ENCODE assay signal across 8 cellular contexts in genomic region chr12:58915634-58916033, GRCh38. TPM values are rescaled to one million over a fixed set of nuclear protein-coding genes. Genes with fewer than 3 reads are reported as not detected.
DNase-seq lines count a peak whose midpoint lies in the region; ATAC-seq, FAIRE-seq and TF ChIP-seq lines count a peak whose summit lies in the region.

No MANE protein-coding gene starts in this region.

- H3K27me3 ChIP-seq in Peyer's patch (no peaks in the 10 kb centered on the region), prostate gland (replicated peaks; ENCODE audit: insufficient read depth) (no peaks in the 10 kb centered on the region)

- H3K9me3 ChIP-seq in Peyer's patch (no peaks in the 10 kb centered on the region), prostate gland (no peaks in the 10 kb centered on the region)

- TF ChIP-seq CTCF in Peyer's patch (IDR thresholded peaks at IDR 0.05), result no peak
- TF ChIP-seq CTCF in foreskin fibroblast (IDR thresholded peaks at IDR 0.05; ENCODE audit: low read depth, low read length), result no peak
- no peak for TF ChIP-seq CTCF in prostate gland (IDR thresholded peaks at IDR 0.05)

- DNase-seq in ELF-1 (ENCODE audit: low read depth, low spot score) (peak; percentile 31), Peyer's patch (peak in 1 of 3 donors; percentile 56), foreskin fibroblast (peak; percentile 62 to 86), prostate gland (ENCODE audit: low spot score) (peak; percentile 52), GM12892 (ENCODE audit: insufficient read length) (no peak), frontal cortex (ENCODE audit: low spot score in 2 of 2) (no peak)

- H3K4me3 ChIP-seq in Peyer's patch (peak overlapping the region in 2 of 4 donors; percentile 7 to 83), foreskin fibroblast (ENCODE audit: low read depth in 1 of 2, low read length in 2 of 2) (peak overlapping the region; percentile 37 to 69), prostate gland (no peak overlapping the region)

- TF ChIP-seq POLR2A in Peyer's patch (IDR thresholded peaks at IDR 0.05) (no peak), prostate gland (IDR thresholded peaks at IDR 0.05) (no peak), GM12892 (IDR thresholded peaks at IDR 0.05; ENCODE audit: low read depth, low read length) (no peak)

- H3K36me3 ChIP-seq in Peyer's patch (peaks cover 0 to 14% (median 0%) of the 10 kb centered on the region in 3 donors), prostate gland (no peaks in the 10 kb centered on the region)

- no peak for ATAC-seq in HG03196 (IDR thresholded peaks at IDR 0.05; ENCODE audit: unreplicated experiment)
- ATAC-seq in GM19351 (IDR thresholded peaks at IDR 0.05; ENCODE audit: unreplicated experiment), result no peak

- intact Hi-C loops in prostate gland (cut with DNase I), result loop anchor here (10.0 kb wide), 3 partner anchors 169 to 381 kb away; no protein-coding TSS in a partner anchor

- FAIRE-seq in GM12892 (lab: Jason Lieb, UNC), result no peak
- no peak for FAIRE-seq in frontal cortex (lab: Jason Lieb, UNC)

- WGBS in prostate gland, result 15% methylated on average over 4 of the region's 4 CpGs

- H3K4me1 ChIP-seq in Peyer's patch (peaks cover 0 to 16% (median 0%) of the 10 kb centered on the region in 4 donors), prostate gland (replicated peaks) (peaks cover 1% of the 10 kb centered on the region)

- H3K27ac ChIP-seq in Peyer's patch (peak overlapping the region in 3 of 4 donors; percentile 41 to 98 (median 89)), prostate gland (peak overlapping the region; percentile 33 to 89)

RNA-seq across cellular contexts. Expression of gene LRIG3, which starts 4.7 kb away (rescaled TPM):
- total RNA-seq in Peyer's patch (100 to 1,000 TPM in 1 of 4 donors, 10 to 100 TPM in 3; 56.9 to 136 (median 69.8) TPM), prostate gland (10 to 100 TPM; 25.2 to 31.7 TPM), frontal cortex (10.6 TPM)
- polyA plus RNA-seq in GM12892 (2012; ENCODE audit: missing spikeins), result 2.7 TPM

Comparison
In these comparisons a context has a peak if more than half of its experiments do, and no peak if none do; other contexts are left out.
1. DNase-seq: peak in ELF-1 (single experiment), foreskin fibroblast (2 of 2) and prostate gland (single experiment); none in GM12892 (single experiment) and frontal cortex (0 of 2).
2. H3K4me3 ChIP-seq: peak in foreskin fibroblast (2 of 2); none in prostate gland (0 of 2).